ENCODE assay signal across 35 cellular contexts in the genomic region with DNA sequence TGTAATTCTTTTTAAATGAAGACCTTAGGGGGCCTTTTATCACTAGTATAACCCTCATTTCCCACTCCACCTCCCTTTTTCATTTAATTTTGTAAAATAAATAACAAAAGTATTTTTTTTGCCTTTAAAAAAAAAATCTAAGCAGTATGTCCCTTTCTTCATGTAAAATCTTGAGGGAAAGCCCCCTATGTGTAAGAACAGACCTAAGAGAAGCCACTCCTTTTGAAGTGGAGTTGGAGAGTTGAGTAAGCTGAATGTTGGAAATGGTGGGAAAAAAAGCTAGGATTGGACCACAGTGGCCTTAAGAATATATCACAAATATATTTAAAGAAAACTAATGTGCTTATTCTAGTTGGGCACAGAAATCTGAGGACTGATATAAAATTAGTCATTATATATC.
"Had no signal": no experiment of that assay in that cellular context is flagged by ENCODE, and none has a peak within 500 bp of the region (broad histone marks: within the 10 kb centered on the region; RNA-seq: fewer than 3 reads in every experiment).

No MANE protein-coding gene starts in this region.

- H3K27ac ChIP-seq: adrenal gland, body of pancreas, brain microvascular endothelial cell, breast epithelium, VCaP had no signal

- DNase-seq: activated B cell treated with CpG ODN at 0.5 μM for 24 hours; activated CD4-positive, alpha-beta memory T cell treated with anti-CD3 and anti-CD28 coated beads for 36 hours; activated CD4-positive, alpha-beta T cell treated with anti-CD3 and anti-CD28 coated beads for 4 hours; activated CD4-positive, alpha-beta T cell treated with anti-CD3 and anti-CD28 coated beads, Interleukin-2, amount 10 ng/mL, durations not matched to agents 24 days and 14 days; activated CD4-positive, alpha-beta T cell treated with anti-CD3 and anti-CD28 coated beads, Interleukin-2, amount 50 U/mL, for 1 hour; activated CD4-positive, alpha-beta T cell treated with anti-CD3 and anti-CD28 coated beads, Interleukin-2, amount 50 U/mL, for 4 hours; activated CD4-positive, CD25-positive, alpha-beta regulatory T cell treated with anti-CD3 and anti-CD28 coated beads, Interleukin-2, amount 50 U/mL, for 72 hours; activated CD8-positive, alpha-beta memory T cell treated with anti-CD3 and anti-CD28 coated beads, Interleukin-2, amount 50 U/mL, for 4 hours; activated CD8-positive, alpha-beta T cell treated with anti-CD3 and anti-CD28 coated beads for 36 hours; activated effector memory CD4-positive, alpha-beta T cell treated with anti-CD3 and anti-CD28 coated beads, Interleukin-2, amount 50 U/mL, for 16 hours; activated gamma-delta T cell treated with Interleukin-2 at 50 U/mL for 16 hours; activated naive CD4-positive, alpha-beta T cell; activated naive CD4-positive, alpha-beta T cell treated with anti-CD3 and anti-CD28 coated beads for 36 hours; activated naive CD4-positive, alpha-beta T cell treated with anti-CD3 and anti-CD28 coated beads, Interleukin-2, amount 50 U/mL, for 16 hours; activated naive CD8-positive, alpha-beta T cell treated with anti-CD3 and anti-CD28 coated beads for 36 hours; activated T-cell treated with anti-CD3 and anti-CD28 coated beads for 4 hours; activated T-cell treated with anti-CD3 and anti-CD28 coated beads, Interleukin-2, amount 50 U/mL, for 1 hour; activated T-cell treated with anti-CD3 and anti-CD28 coated beads, Interleukin-2, amount 50 U/mL, for 4 hours; activated T-cell treated with anti-CD3 and anti-CD28 coated beads, Interleukin-2, amount 50 U/mL, for 72 hours; adrenal gland; amniotic stem cell; aorta; body of pancreas; brain microvascular endothelial cell; central memory CD4-positive, alpha-beta T cell; T-helper 2 cell; T-helper 9 cell had no signal

- H3K27ac Mint-ChIP-seq: activated B cell treated with CpG ODN at 0.5 μM for 24 hours; activated CD4-positive, alpha-beta memory T cell treated with anti-CD3 and anti-CD28 coated beads for 36 hours; activated CD4-positive, alpha-beta T cell treated with anti-CD3 and anti-CD28 coated beads, Interleukin-2, amount 10 ng/mL, durations not matched to agents 24 days and 14 days; activated CD8-positive, alpha-beta T cell treated with anti-CD3 and anti-CD28 coated beads for 36 hours; activated naive CD4-positive, alpha-beta T cell treated with anti-CD3 and anti-CD28 coated beads for 36 hours; activated naive CD4-positive, alpha-beta T cell treated with anti-CD3 and anti-CD28 coated beads, Interleukin-2, amount 50 U/mL, for 72 hours; activated naive CD8-positive, alpha-beta T cell treated with anti-CD3 and anti-CD28 coated beads for 36 hours; activated T-cell treated with anti-CD3 and anti-CD28 coated beads, Interleukin-2, amount 50 U/mL, for 72 hours; activated T-helper 1 cell treated with anti-CD3 and anti-CD28 coated beads, Interleukin-12 subunit alpha, Interleukin-12 subunit beta, Interleukin-2, Interleukin-4 antibody, amounts not matched to agents 30 ng/mL and 10 ng/mL and 1 ng/mL, durations not matched to agents 14 hours and 24 hours and 36 hours; activated T-helper 17 cell treated with anti-CD3 and anti-CD28 coated beads, Interleukin-2, amount 50 U/mL, for 72 hours; T-helper 2 cell treated with Interferon-gamma antibody and Interleukin-4, amounts not matched to agents 5 μg/mL and 100 μg/mL, for 36 hours had no signal

- H3K4me3 ChIP-seq: adrenal gland, body of pancreas, breast epithelium had no signal

- ATAC-seq: activated CD8-positive, alpha-beta T cell treated with anti-CD3 and anti-CD28 coated beads for 36 hours; activated T-cell treated with anti-CD3 and anti-CD28 coated beads, Interleukin-2, amount 50 U/mL, for 4 hours; activated T-cell treated with anti-CD3 and anti-CD28 coated beads, Interleukin-2, amount 50 U/mL, for 72 hours; activated T-helper 17 cell treated with anti-CD3 and anti-CD28 coated beads, Interleukin-2, amount 50 U/mL, for 72 hours; body of pancreas had no signal

- H3K4me3 Mint-ChIP-seq: activated B cell treated with CpG ODN at 0.5 μM for 24 hours; activated CD4-positive, alpha-beta memory T cell treated with anti-CD3 and anti-CD28 coated beads for 36 hours; activated CD4-positive, alpha-beta T cell treated with anti-CD3 and anti-CD28 coated beads, Interleukin-2, amount 10 ng/mL, durations not matched to agents 24 days and 14 days; activated CD8-positive, alpha-beta T cell treated with anti-CD3 and anti-CD28 coated beads for 36 hours; activated naive CD4-positive, alpha-beta T cell treated with anti-CD3 and anti-CD28 coated beads for 36 hours; activated naive CD8-positive, alpha-beta T cell treated with anti-CD3 and anti-CD28 coated beads for 36 hours; activated T-cell treated with anti-CD3 and anti-CD28 coated beads, Interleukin-2, amount 50 U/mL, for 4 hours; activated T-cell treated with anti-CD3 and anti-CD28 coated beads, Interleukin-2, amount 50 U/mL, for 72 hours; activated T-helper 1 cell treated with anti-CD3 and anti-CD28 coated beads, Interleukin-12 subunit alpha, Interleukin-12 subunit beta, Interleukin-2, Interleukin-4 antibody, amounts not matched to agents 30 ng/mL and 10 ng/mL and 1 ng/mL, durations not matched to agents 14 hours and 24 hours and 36 hours; activated T-helper 17 cell treated with anti-CD3 and anti-CD28 coated beads, Interleukin-2, amount 50 U/mL, for 72 hours; T-helper 2 cell treated with Interferon-gamma antibody and Interleukin-4, amounts not matched to agents 5 μg/mL and 100 μg/mL, for 36 hours had no signal

- H3K27me3 Mint-ChIP-seq: activated B cell treated with CpG ODN at 0.5 μM for 24 hours; activated CD4-positive, alpha-beta memory T cell treated with anti-CD3 and anti-CD28 coated beads for 36 hours; activated CD4-positive, alpha-beta T cell treated with anti-CD3 and anti-CD28 coated beads, Interleukin-2, amount 10 ng/mL, durations not matched to agents 24 days and 14 days; activated CD8-positive, alpha-beta T cell treated with anti-CD3 and anti-CD28 coated beads for 36 hours; activated naive CD8-positive, alpha-beta T cell treated with anti-CD3 and anti-CD28 coated beads for 36 hours; activated T-helper 17 cell treated with anti-CD3 and anti-CD28 coated beads, Interleukin-2, amount 50 U/mL, for 72 hours had no signal

- H3K9me3 Mint-ChIP-seq: activated B cell treated with CpG ODN at 0.5 μM for 24 hours; activated CD4-positive, alpha-beta memory T cell treated with anti-CD3 and anti-CD28 coated beads for 36 hours; activated CD4-positive, alpha-beta T cell treated with anti-CD3 and anti-CD28 coated beads, Interleukin-2, amount 10 ng/mL, durations not matched to agents 24 days and 14 days; activated CD8-positive, alpha-beta T cell treated with anti-CD3 and anti-CD28 coated beads for 36 hours; activated naive CD4-positive, alpha-beta T cell treated with anti-CD3 and anti-CD28 coated beads for 36 hours; activated naive CD4-positive, alpha-beta T cell treated with anti-CD3 and anti-CD28 coated beads, Interleukin-2, amount 50 U/mL, for 72 hours; activated naive CD8-positive, alpha-beta T cell treated with anti-CD3 and anti-CD28 coated beads for 36 hours; activated T-cell treated with anti-CD3 and anti-CD28 coated beads, Interleukin-2, amount 50 U/mL, for 4 hours; activated T-cell treated with anti-CD3 and anti-CD28 coated beads, Interleukin-2, amount 50 U/mL, for 72 hours; activated T-helper 1 cell treated with anti-CD3 and anti-CD28 coated beads, Interleukin-12 subunit alpha, Interleukin-12 subunit beta, Interleukin-2, Interleukin-4 antibody, amounts not matched to agents 30 ng/mL and 10 ng/mL and 1 ng/mL, durations not matched to agents 14 hours and 24 hours and 36 hours; activated T-helper 17 cell treated with anti-CD3 and anti-CD28 coated beads, Interleukin-2, amount 50 U/mL, for 72 hours; T-helper 2 cell treated with Interferon-gamma antibody and Interleukin-4, amounts not matched to agents 5 μg/mL and 100 μg/mL, for 36 hours had no signal

- H3K9me3 ChIP-seq: adrenal gland, body of pancreas, breast epithelium had no signal

- H3K27me3 ChIP-seq: adrenal gland, body of pancreas, brain microvascular endothelial cell, breast epithelium had no signal

- H3K4me1 ChIP-seq: adrenal gland, body of pancreas, breast epithelium had no signal

- FAIRE-seq: astrocyte, TTC549 had no signal
